ENCODE assay signal across 9 cellular contexts in the genomic region with DNA sequence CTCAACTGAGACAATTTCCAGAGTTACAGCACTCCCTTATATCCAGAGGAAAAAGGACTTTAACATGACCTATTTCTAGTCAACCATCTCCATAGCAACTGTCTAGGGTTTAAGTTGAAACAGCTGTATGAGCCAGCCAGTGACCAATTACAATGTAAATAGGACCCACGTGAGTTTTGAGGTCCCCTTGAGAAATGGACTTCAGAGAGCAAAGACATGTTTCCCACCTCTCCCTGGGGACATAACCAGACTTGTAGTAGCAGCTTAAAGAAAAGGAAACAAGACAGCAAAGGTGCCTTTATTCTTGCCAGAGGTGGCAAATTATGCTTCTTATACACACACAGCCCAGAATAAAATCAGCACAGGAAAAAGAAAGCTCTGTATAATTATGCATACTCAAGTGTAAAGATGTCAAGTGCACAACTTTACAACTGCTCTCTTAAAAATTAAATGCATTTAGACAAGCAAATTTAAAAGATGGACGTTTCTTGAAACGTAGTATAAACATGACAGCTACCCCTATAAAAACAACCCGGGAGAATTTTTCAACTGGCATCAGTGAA. TPM values are rescaled to one million over a fixed set of nuclear protein-coding genes. Genes with fewer than 3 reads are reported as not detected.
DNase-seq lines count a peak whose midpoint lies in the region; ATAC-seq and TF ChIP-seq lines count a peak whose summit lies in the region.
"Had no signal": no experiment of that assay in that cellular context is flagged by ENCODE, and none has a peak within 500 bp of the region (broad histone marks: within the 10 kb centered on the region; RNA-seq: fewer than 3 reads in every experiment).

No MANE protein-coding gene starts in this region.

- ATAC-seq in GM19328 (IDR thresholded peaks at IDR 0.05; ENCODE audit: unreplicated experiment) (peak; percentile 74), HG03159 (IDR thresholded peaks at IDR 0.05; ENCODE audit: unreplicated experiment) (peak; percentile 89), omental fat pad (ENCODE audit: low FRiP score) (peak; percentile 54)

- in situ Hi-C loops in astrocyte of the cerebellum (cut with HindIII; ENCODE audit: low sequenced_read_pairs), result no loop called here

- H3K4me3 ChIP-seq in BJ (ENCODE audit: low read depth, low read length) (no peak overlapping the region), astrocyte of the cerebellum (ENCODE audit: low read depth, low read length) (no peak overlapping the region)
- H3K4me3 ChIP-seq: upper lobe of left lung had no signal

- H3K27me3 ChIP-seq in BJ (ENCODE audit: control insufficient read depth, insufficient read depth, low read length), result no peaks in the 10 kb centered on the region
- H3K27me3 ChIP-seq: upper lobe of left lung had no signal

- no peaks in the 10 kb centered on the region for H3K36me3 ChIP-seq in BJ (ENCODE audit: control insufficient read depth, insufficient read depth, low read length)
- H3K36me3 ChIP-seq: upper lobe of left lung had no signal

- no peak for TF ChIP-seq CTCF in BJ (IDR thresholded peaks at IDR 0.05; ENCODE audit: insufficient read depth, low read depth, low read length)
- TF ChIP-seq CTCF in astrocyte of the cerebellum (IDR thresholded peaks at IDR 0.05; ENCODE audit: low read depth, low read length, missing control alignments), result no peak
- no peak for TF ChIP-seq CTCF in omental fat pad (IDR thresholded peaks at IDR 0.05)

- POLR2A ChIA-PET in BJ (lab: Charles Lee), result no interaction called here

- CTCF ChIA-PET in BJ (lab: Yijun Ruan, JAX), result no interaction called here

- DNase-seq in BJ (ENCODE audit: low read depth), result peak; percentile 70
- peak; percentile 85 for DNase-seq in astrocyte of the cerebellum (ENCODE audit: low read depth)
- no peak for DNase-seq in omental fat pad (ENCODE audit: low spot score)
- no peak for DNase-seq in NCI-H1930 (lab: John Stamatoyannopoulos, UW)
- no peak for DNase-seq in mucosa of gallbladder (ENCODE audit: low spot score)
- no peak for DNase-seq in activated gamma-delta T cell treated with Interleukin-2 at 50 U/mL for 16 hours

RNA-seq across cellular contexts. Expression of a gene that starts 40.2 kb away (rescaled TPM):
- polyA plus RNA-seq in BJ (2011; rRNA removed), result 55.8 and 57.6 TPM in 2 replicates
- polyA minus RNA-seq in BJ (2011; rRNA and poly(A)+ RNA removed), result 14.8 and 26.1 TPM in 2 replicates
- total RNA-seq in omental fat pad (10 to 100 TPM; 44.9 to 61.1 (median 53.8) TPM), mucosa of gallbladder (38.7 TPM)

Comparison
In these comparisons a context has a peak if more than half of its experiments do, and no peak if none do; other contexts are left out.
1. DNase-seq: peak in BJ (single experiment) and astrocyte of the cerebellum (single experiment); none in omental fat pad (single experiment), NCI-H1930 (0 of 2), mucosa of gallbladder (single experiment) and activated gamma-delta T cell treated with Interleukin-2 at 50 U/mL for 16 hours (single experiment).
2. Peak in every context shown above with its lines, with median percentiles within 50 percentile points of each other: ATAC-seq.